Comparison of ENCODE assay signal across 1 cellular context in genomic region chr1:167599839-167600581, GRCh38.
TF ChIP-seq lines count a peak whose summit lies in the region.

No MANE protein-coding gene starts in this region.

TF ChIP-seq in K562, 482 proteins besides CTCF, POLR2A, EP300 and RAD21 (continued from another document and continues in another):
- TF ChIP-seq E2F4 (CRISPR knock-in tag; IDR thresholded peaks at IDR 0.05; ENCODE audit: low read depth) (no peak), ZSCAN32 (CRISPR knock-in tag; IDR thresholded peaks at IDR 0.05) (no peak), ZNF12 (CRISPR knock-in tag; IDR thresholded peaks at IDR 0.05) (no peak), HMG20A (CRISPR knock-in tag; conservative IDR thresholded peaks at IDR 0.05) (no peak), ZNF280B (CRISPR knock-in tag; IDR thresholded peaks at IDR 0.05) (no peak), ZNF133 (CRISPR knock-in tag; IDR thresholded peaks at IDR 0.05) (no peak), NCOA1 (IDR thresholded peaks at IDR 0.05; ENCODE audit: low read depth) (no peak), ZBTB33 (CRISPR knock-in tag; IDR thresholded peaks at IDR 0.05) (0 out of 2 replicates have a peak, but pooled peaks have one; percentile 8), CXXC5 (CRISPR knock-in tag; IDR thresholded peaks at IDR 0.05) (no peak), NFYB (IDR thresholded peaks at IDR 0.05; ENCODE audit: extremely low read depth, insufficient read length) (no peak), TAF1 (IDR thresholded peaks at IDR 0.05; ENCODE audit: control insufficient read depth, extremely low read depth, insufficient read depth, low read length, severe bottlenecking) (no peak), GABPB2 (CRISPR knock-in tag; conservative IDR thresholded peaks at IDR 0.05) (no peak), SRSF1 (IDR thresholded peaks at IDR 0.05; ENCODE audit: low read depth, low read length) (no peak), ZNF398 (CRISPR knock-in tag; IDR thresholded peaks at IDR 0.05) (no peak), DEAF1 (CRISPR knock-in tag; IDR thresholded peaks at IDR 0.05) (peak; percentile 87), CEBPG (CRISPR knock-in tag; IDR thresholded peaks at IDR 0.05) (no peak), CEBPG (tag; conservative IDR thresholded peaks at IDR 0.05 in 1 of 2, IDR thresholded peaks at IDR 0.05 in 1 of 2) (no peak), RBM15 (IDR thresholded peaks at IDR 0.05; ENCODE audit: insufficient read depth, low read length) (no peak), MCM5 (IDR thresholded peaks at IDR 0.05; ENCODE audit: low read depth) (no peak), CEBPZ (IDR thresholded peaks at IDR 0.05; ENCODE audit: borderline replicate concordance, low read depth, low read length) (no peak), STAG1 (CRISPR knock-in tag; IDR thresholded peaks at IDR 0.05; ENCODE audit: borderline replicate concordance) (no peak; the same call in 1 of the 2 replicates), HMGXB4 (CRISPR knock-in tag; IDR thresholded peaks at IDR 0.05) (no peak), E2F8 (IDR thresholded peaks at IDR 0.05; ENCODE audit: low read depth, partially characterized antibody) (no peak), ZNF174 (CRISPR knock-in tag; IDR thresholded peaks at IDR 0.05) (no peak), ZNF277 (CRISPR knock-in tag; IDR thresholded peaks at IDR 0.05; ENCODE audit: borderline replicate concordance) (no peak), CBX2 (IDR thresholded peaks at IDR 0.05; ENCODE audit: insufficient read depth, low read length, poor library complexity, severe bottlenecking) (no peak), ZNF695 (CRISPR knock-in tag; IDR thresholded peaks at IDR 0.05) (no peak), ZNF77 (CRISPR knock-in tag; IDR thresholded peaks at IDR 0.05) (no peak), TGIF2 (CRISPR knock-in tag; IDR thresholded peaks at IDR 0.05) (no peak), ZBTB34 (CRISPR knock-in tag; IDR thresholded peaks at IDR 0.05) (no peak), ZNF449 (CRISPR knock-in tag; IDR thresholded peaks at IDR 0.05) (no peak), POLR2AphosphoS2 (IDR thresholded peaks at IDR 0.05; ENCODE audit: low read length) (no peak), ZFP91 (CRISPR knock-in tag; IDR thresholded peaks at IDR 0.05) (no peak), KLF16 (IDR thresholded peaks at IDR 0.05) (no peak)
